Comparison of ENCODE assay signal across 19 cellular contexts in genomic region chr13:32429406-32429909, GRCh38. TPM values are rescaled to one million over a fixed set of nuclear protein-coding genes. Genes with fewer than 3 reads are reported as not detected.
A peak's percentile ranks its signal among the peaks of the same experiment; 100 is the strongest.
DNase-seq lines count a peak whose midpoint lies in the region; ATAC-seq and TF ChIP-seq lines count a peak whose summit lies in the region.
"Had no signal": no experiment of that assay in that cellular context is flagged by ENCODE, and none has a peak within 500 bp of the region (broad histone marks: within the 10 kb centered on the region; RNA-seq: fewer than 3 reads in every experiment).

No MANE protein-coding gene starts in this region.

- H3K27me3 Mint-ChIP-seq in activated T-cell treated with anti-CD3 and anti-CD28 coated beads, Interleukin-2, amount 50 U/mL, for 24 hours, result no peaks in the 10 kb centered on the region
- H3K27me3 Mint-ChIP-seq in activated T-cell treated with anti-CD3 and anti-CD28 coated beads, Interleukin-2, amount 50 U/mL, for 72 hours (ENCODE audit: low read depth), result no peaks in the 10 kb centered on the region
- H3K27me3 Mint-ChIP-seq in WTC11 (ENCODE audit: low read depth), result peaks cover 11% of the 10 kb centered on the region

- H3K4me3 Mint-ChIP-seq in activated T-cell treated with anti-CD3 and anti-CD28 coated beads, Interleukin-2, amount 50 U/mL, for 24 hours, result peak overlapping the region; percentile 83
- H3K4me3 Mint-ChIP-seq in activated T-cell treated with anti-CD3 and anti-CD28 coated beads, Interleukin-2, amount 50 U/mL, for 72 hours, result no peak overlapping the region
- no peak overlapping the region for H3K4me3 Mint-ChIP-seq in WTC11

- no peak overlapping the region for H3K4me3 ChIP-seq in right lobe of liver
- H3K4me3 ChIP-seq in thoracic aorta, result no peak overlapping the region
- H3K4me3 ChIP-seq: cardiac muscle cell, GM23248 had no signal

- intact Hi-C loops in right lobe of liver (cut with DNase I), result no loop called here

- H3K9me3 ChIP-seq in right lobe of liver (no peaks in the 10 kb centered on the region), thoracic aorta (no peaks in the 10 kb centered on the region)

- POLR2A ChIA-PET in WTC11 (lab: Charles Lee), result no interaction called here

- H3K27me3 ChIP-seq in right lobe of liver (no peaks in the 10 kb centered on the region), thoracic aorta (replicated peaks; ENCODE audit: insufficient read depth) (no peaks in the 10 kb centered on the region)

- no peak for ATAC-seq in activated T-cell treated with anti-CD3 and anti-CD28 coated beads, Interleukin-2, amount 50 U/mL, for 72 hours (replicated peaks in 1 of 2)
- ATAC-seq in WTC11 (no peak), right lobe of liver (no peak), thoracic aorta (ENCODE audit: insufficient number of reproducible peaks, low FRiP score, low read depth) (no peak), HG02642 (IDR thresholded peaks at IDR 0.05; ENCODE audit: poor library complexity, unreplicated experiment) (no peak)

- TF ChIP-seq POLR2A in right lobe of liver (IDR thresholded peaks at IDR 0.05), result no peak

- DNase-seq in activated T-cell treated with anti-CD3 and anti-CD28 coated beads, Interleukin-2, amount 50 U/mL, for 24 hours, result no peak
- DNase-seq in activated T-cell treated with anti-CD3 and anti-CD28 coated beads, Interleukin-2, amount 50 U/mL, for 72 hours, result no peak
- DNase-seq in WTC11 (ENCODE audit: low spot score) (no peak), right lobe of liver (no peak), thoracic aorta (ENCODE audit: low spot score) (no peak), glomerular visceral epithelial cell (ENCODE audit: extremely low spot score) (no peak)
- DNase-seq in central memory CD4-positive, alpha-beta T cell, result no peak
- DNase-seq: activated gamma-delta T cell treated with Interleukin-2 at 50 U/mL for 16 hours; glutamatergic neuron; kidney; NCI-H146; NCI-H524 treated with DMSO at 0.1 percent for 48 hours; retina; stimulated activated CD4-positive, alpha-beta T cell treated with anti-CD3 and anti-CD28 coated beads, Interleukin-4, amount 100 ng/mL, for 24 hours; stimulated activated naive CD4-positive, alpha-beta T cell had no signal

- H3K4me1 ChIP-seq in right lobe of liver (peaks cover 0 to 20% (median 8%) of the 10 kb centered on the region in 4 donors), thoracic aorta (ENCODE audit: control insufficient read depth in 1 of 2, low read depth in 2 of 2) (peaks cover 13 to 27% of the 10 kb centered on the region in 2 donors)

- peaks cover 29% of the 10 kb centered on the region for H3K36me3 Mint-ChIP-seq in activated T-cell treated with anti-CD3 and anti-CD28 coated beads, Interleukin-2, amount 50 U/mL, for 24 hours (ENCODE audit: low read depth)
- peaks cover 9 to 13% of the 10 kb centered on the region in 2 donors for H3K36me3 Mint-ChIP-seq in activated T-cell treated with anti-CD3 and anti-CD28 coated beads, Interleukin-2, amount 50 U/mL, for 72 hours (ENCODE audit: insufficient read depth in 2 of 2)
- H3K36me3 Mint-ChIP-seq in WTC11, result no peaks in the 10 kb centered on the region

- H3K27ac Mint-ChIP-seq in activated T-cell treated with anti-CD3 and anti-CD28 coated beads, Interleukin-2, amount 50 U/mL, for 24 hours, result no peak overlapping the region
- H3K27ac Mint-ChIP-seq in activated T-cell treated with anti-CD3 and anti-CD28 coated beads, Interleukin-2, amount 50 U/mL, for 72 hours, result no peak overlapping the region
- H3K27ac Mint-ChIP-seq in WTC11, result no peak overlapping the region

- no peak for TF ChIP-seq CTCF in WTC11 (IDR thresholded peaks at IDR 0.05)
- no peak for TF ChIP-seq CTCF in right lobe of liver (IDR thresholded peaks at IDR 0.05)
- TF ChIP-seq CTCF in thoracic aorta (IDR thresholded peaks at IDR 0.05), result no peak

- peak overlapping the region; percentile 98 to 100 (median 99) for H3K27ac ChIP-seq in right lobe of liver
- H3K27ac ChIP-seq in thoracic aorta, result peak overlapping the region; percentile 79 to 89
- H3K27ac ChIP-seq: cardiac muscle cell, GM23248 had no signal

- WGBS in right lobe of liver (ENCODE audit: insufficient coverage, low coverage, low lambda C conversion rate, missing lambda C conversion rate), result 96% methylated on average over 2 of the region's 6 CpGs

- peaks cover 32% of the 10 kb centered on the region for H3K4me1 Mint-ChIP-seq in activated T-cell treated with anti-CD3 and anti-CD28 coated beads, Interleukin-2, amount 50 U/mL, for 24 hours (ENCODE audit: low read depth)
- H3K4me1 Mint-ChIP-seq in activated T-cell treated with anti-CD3 and anti-CD28 coated beads, Interleukin-2, amount 50 U/mL, for 72 hours (ENCODE audit: low read depth), result peaks cover 32% of the 10 kb centered on the region
- H3K4me1 Mint-ChIP-seq in WTC11, result peaks cover 21% of the 10 kb centered on the region

- H3K9me3 Mint-ChIP-seq in activated T-cell treated with anti-CD3 and anti-CD28 coated beads, Interleukin-2, amount 50 U/mL, for 24 hours, result no peaks in the 10 kb centered on the region
- no peaks in the 10 kb centered on the region for H3K9me3 Mint-ChIP-seq in activated T-cell treated with anti-CD3 and anti-CD28 coated beads, Interleukin-2, amount 50 U/mL, for 72 hours
- H3K9me3 Mint-ChIP-seq in WTC11, result no peaks in the 10 kb centered on the region
- H3K9me3 Mint-ChIP-seq: nephron had no signal

- peaks cover 0 to 8% (median 0%) of the 10 kb centered on the region in 4 donors for H3K36me3 ChIP-seq in right lobe of liver
- H3K36me3 ChIP-seq in thoracic aorta, result no peaks in the 10 kb centered on the region

- CTCF ChIA-PET in WTC11 (lab: Charles Lee), result no interaction called here

TF ChIP-seq in WTC11, 78 proteins besides CTCF, POLR2A, EP300 and RAD21:
- TF ChIP-seq NFYB (CRISPR knock-in tag; conservative IDR thresholded peaks at IDR 0.05; ENCODE audit: low read depth) (no peak), EMX1 (CRISPR knock-in tag; IDR thresholded peaks at IDR 0.05) (no peak), GABPB1 (CRISPR knock-in tag; IDR thresholded peaks at IDR 0.05) (no peak), ATF1 (CRISPR knock-in tag; IDR thresholded peaks at IDR 0.05) (no peak), ZNF671 (CRISPR knock-in tag; IDR thresholded peaks at IDR 0.05) (no peak), ZNF121 (CRISPR knock-in tag; IDR thresholded peaks at IDR 0.05) (peak; percentile 89)
- TF ChIP-seq, protein P1, sequence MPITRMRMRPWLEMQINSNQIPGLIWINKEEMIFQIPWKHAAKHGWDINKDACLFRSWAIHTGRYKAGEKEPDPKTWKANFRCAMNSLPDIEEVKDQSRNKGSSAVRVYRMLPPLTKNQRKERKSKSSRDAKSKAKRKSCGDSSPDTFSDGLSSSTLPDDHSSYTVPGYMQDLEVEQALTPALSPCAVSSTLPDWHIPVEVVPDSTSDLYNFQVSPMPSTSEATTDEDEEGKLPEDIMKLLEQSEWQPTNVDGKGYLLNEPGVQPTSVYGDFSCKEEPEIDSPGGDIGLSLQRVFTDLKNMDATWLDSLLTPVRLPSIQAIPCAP (CRISPR knock-in tag; IDR thresholded peaks at IDR 0.05), result no peak

RNA-seq across cellular contexts. Expression of gene N4BP2L1, which starts 1.5 kb away (rescaled TPM):
- 10 to 100 TPM; 38.4 to 51.5 TPM for total RNA-seq in activated T-cell treated with anti-CD3 and anti-CD28 coated beads, Interleukin-2, amount 50 U/mL, for 72 hours
- total RNA-seq in WTC11 (2021) (3.8 to 5.3 TPM (median 3.8 TPM) in 3 replicates), right lobe of liver (10 to 100 TPM; 17.4 to 56.9 (median 26.5) TPM), thoracic aorta (10 to 100 TPM; 17.1 to 31.7 TPM)
